Comparison of ENCODE assay signal across 8 cellular contexts in the genomic region with DNA sequence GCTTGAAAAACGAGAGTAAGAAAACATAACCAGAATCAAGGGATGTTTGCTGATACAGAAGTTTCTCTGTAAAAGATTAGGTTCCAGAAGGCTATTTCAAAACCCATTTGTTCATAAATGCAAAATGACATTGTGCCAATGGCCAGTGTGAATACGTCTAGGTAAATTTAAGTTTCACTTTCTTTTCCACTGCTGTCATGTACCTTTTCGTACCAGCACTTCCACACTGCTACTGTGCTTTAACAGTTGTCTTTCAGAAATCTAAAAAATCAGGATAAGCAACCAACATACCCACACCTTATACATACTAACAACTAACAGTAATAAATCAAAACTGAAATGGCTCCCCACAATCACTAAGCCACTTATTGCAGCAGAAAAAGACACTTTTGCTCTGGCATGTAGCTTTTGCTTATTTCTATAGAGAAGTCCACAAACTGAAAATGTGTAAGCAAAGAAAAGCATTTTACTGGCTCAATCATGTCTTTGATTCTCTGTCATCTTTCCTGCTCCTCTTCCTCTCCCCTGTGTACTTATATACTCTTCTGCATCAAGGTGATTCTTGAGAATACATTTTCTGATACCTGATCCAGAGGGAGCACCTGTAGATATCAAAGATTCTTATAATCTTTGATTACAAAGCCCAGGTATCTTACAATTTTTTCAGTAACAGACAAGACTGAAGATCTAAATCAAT. TPM values are rescaled to one million over a fixed set of nuclear protein-coding genes. Genes with fewer than 3 reads are reported as not detected.
A peak's percentile ranks its signal among the peaks of the same experiment; 100 is the strongest.
DNase-seq lines count a peak whose midpoint lies in the region; ATAC-seq and TF ChIP-seq lines count a peak whose summit lies in the region.

No MANE protein-coding gene starts in this region.

- CTCF ChIA-PET in activated CD8-positive, alpha-beta T cell treated with anti-CD3 and anti-CD28 coated beads for 36 hours (lab: Charles Lee): interaction anchor here (1.2 to 1.5 kb wide), 3 partner anchors 11 to 32 kb away, joined by 3 to 7 read pairs (median 5); no protein-coding TSS in a partner anchor

- in situ Hi-C loops in brain microvascular endothelial cell (cut with HindIII; ENCODE audit: low pct_ligation_motif_present, low sequenced_read_pairs): no loop called here

- H3K4me3 ChIP-seq in urinary bladder (ENCODE audit: low read depth, low read length) (no peak overlapping the region), brain microvascular endothelial cell (ENCODE audit: low read depth, low read length) (no peak overlapping the region)

- H3K4me1 Mint-ChIP-seq in activated CD8-positive, alpha-beta T cell treated with anti-CD3 and anti-CD28 coated beads for 36 hours (ENCODE audit: low read depth): peaks cover 45% of the 10 kb centered on the region

- H3K27me3 ChIP-seq in layer of hippocampus (ENCODE audit: control insufficient read depth, insufficient read depth, low read length) (no peaks in the 10 kb centered on the region), brain microvascular endothelial cell (replicated peaks) (no peaks in the 10 kb centered on the region)

- peaks cover 27% of the 10 kb centered on the region for H3K36me3 Mint-ChIP-seq in activated CD8-positive, alpha-beta T cell treated with anti-CD3 and anti-CD28 coated beads for 36 hours (ENCODE audit: low read depth)

- no peak for DNase-seq in activated CD8-positive, alpha-beta T cell treated with anti-CD3 and anti-CD28 coated beads for 36 hours
- no peak for DNase-seq in NCI-H1694 (lab: John Stamatoyannopoulos, UW)
- no peak for DNase-seq in brain microvascular endothelial cell
- no peak for DNase-seq in NCI-H1417 (lab: John Stamatoyannopoulos, UW)

- ATAC-seq in GM18907 (IDR thresholded peaks at IDR 0.05; ENCODE audit: unreplicated experiment) (peak; percentile 60), HG02938 (IDR thresholded peaks at IDR 0.05; ENCODE audit: unreplicated experiment) (peak; percentile 55)
- peak; percentile 48 for ATAC-seq in activated CD8-positive, alpha-beta T cell treated with anti-CD3 and anti-CD28 coated beads for 36 hours

- H3K4me1 ChIP-seq in urinary bladder (ENCODE audit: insufficient read depth): peaks cover 3% of the 10 kb centered on the region

- WGBS in urinary bladder: 59% methylated on average over 3 of the region's 3 CpGs

- no peaks in the 10 kb centered on the region for H3K27me3 Mint-ChIP-seq in activated CD8-positive, alpha-beta T cell treated with anti-CD3 and anti-CD28 coated beads for 36 hours

- H3K36me3 ChIP-seq in urinary bladder (ENCODE audit: insufficient read depth) (no peaks in the 10 kb centered on the region), brain microvascular endothelial cell (replicated peaks) (peaks cover 2% of the 10 kb centered on the region)

- peak overlapping the region; percentile 47 for H3K27ac ChIP-seq in layer of hippocampus (ENCODE audit: low read depth, low read length)
- H3K27ac ChIP-seq in urinary bladder (ENCODE audit: low read depth): peak overlapping the region; percentile 50
- no peak overlapping the region for H3K27ac ChIP-seq in brain microvascular endothelial cell

- POLR2A ChIA-PET in activated CD8-positive, alpha-beta T cell treated with anti-CD3 and anti-CD28 coated beads for 36 hours (lab: Charles Lee): interaction anchor here (0.9 to 1.7 kb wide), 8 partner anchors 9 to 208 kb away, joined by 3 to 5 read pairs (median 4); a partner anchor contains a TSS

- intact Hi-C loops in activated CD8-positive, alpha-beta T cell treated with anti-CD3 and anti-CD28 coated beads for 36 hours (cut with micrococcal nuclease): loop anchor here (5.0 kb wide), 1 partner anchor 67 kb away; no protein-coding TSS in a partner anchor

- peak overlapping the region; percentile 99 for H3K4me3 Mint-ChIP-seq in activated CD8-positive, alpha-beta T cell treated with anti-CD3 and anti-CD28 coated beads for 36 hours

- H3K27ac Mint-ChIP-seq in activated CD8-positive, alpha-beta T cell treated with anti-CD3 and anti-CD28 coated beads for 36 hours: peak overlapping the region; percentile 92

- no peaks in the 10 kb centered on the region for H3K9me3 Mint-ChIP-seq in activated CD8-positive, alpha-beta T cell treated with anti-CD3 and anti-CD28 coated beads for 36 hours

- no peak for TF ChIP-seq CTCF in activated CD8-positive, alpha-beta T cell treated with anti-CD3 and anti-CD28 coated beads for 36 hours (IDR thresholded peaks at IDR 0.05)
- no peak for TF ChIP-seq CTCF in brain microvascular endothelial cell (IDR thresholded peaks at IDR 0.05; ENCODE audit: low read depth, low read length, missing control alignments)

RNA-seq across cellular contexts. Expression of a gene that starts 34.3 kb away (rescaled TPM):
- total RNA-seq in activated CD8-positive, alpha-beta T cell treated with anti-CD3 and anti-CD28 coated beads for 36 hours: 10 to 100 TPM; 85.2 to 88.2 TPM
- total RNA-seq in urinary bladder: 83.9 TPM
- polyA plus RNA-seq in urinary bladder: 57.4 TPM
